Comparison of ENCODE assay signal across 10 cellular contexts in the genomic region with DNA sequence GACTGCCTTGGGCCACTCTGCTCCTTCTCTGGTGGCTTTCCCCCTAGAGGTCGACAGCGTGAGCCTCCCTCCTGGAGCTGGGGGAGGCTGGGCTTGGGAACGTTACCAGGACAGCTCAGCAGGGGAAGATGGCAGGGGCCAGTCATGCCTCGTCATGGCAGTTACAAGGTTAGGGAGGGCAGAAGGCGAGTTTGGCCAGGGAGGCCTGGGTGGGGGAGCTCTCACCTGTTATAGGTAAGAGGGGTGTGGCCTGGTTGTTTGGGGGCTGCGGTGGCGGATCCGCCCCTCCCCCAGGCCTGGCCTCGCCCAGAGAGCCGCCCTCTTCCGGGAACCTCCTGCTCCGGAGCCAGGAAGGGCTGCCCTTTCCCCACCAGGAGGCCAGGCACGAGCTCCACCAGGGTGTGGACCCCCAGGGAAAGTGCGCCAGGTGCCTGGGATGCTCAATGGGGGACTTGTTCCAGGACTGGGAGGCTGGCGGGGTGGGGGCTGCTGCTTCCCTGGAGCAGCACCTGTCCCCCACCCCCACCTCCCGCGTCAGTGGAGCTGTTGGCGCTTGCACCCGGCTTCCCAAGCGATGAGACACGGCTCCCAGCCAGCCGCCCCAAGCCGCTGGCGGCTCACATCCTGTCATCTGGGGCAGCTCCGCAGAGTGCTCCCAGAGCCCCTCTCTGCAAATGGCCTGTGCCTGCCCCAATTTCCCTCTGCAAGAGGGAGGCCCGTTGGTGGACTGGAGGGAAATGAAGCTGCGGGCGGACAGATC. TPM values are rescaled to one million over a fixed set of nuclear protein-coding genes. Genes with fewer than 3 reads are reported as not detected.
DNase-seq lines count a peak whose midpoint lies in the region; ATAC-seq, FAIRE-seq and TF ChIP-seq lines count a peak whose summit lies in the region.
"Had no signal": no experiment of that assay in that cellular context is flagged by ENCODE, and none has a peak within 500 bp of the region (broad histone marks: within the 10 kb centered on the region; RNA-seq: fewer than 3 reads in every experiment).

No MANE protein-coding gene starts in this region.

- no peaks in the 10 kb centered on the region for H4K20me1 ChIP-seq in astrocyte (ENCODE audit: insufficient read depth, low read length)

- no peaks in the 10 kb centered on the region for H3K4me1 Mint-ChIP-seq in activated CD4-positive, alpha-beta T cell treated with anti-CD3 and anti-CD28 coated beads, Interleukin-2, amount 10 ng/mL, durations not matched to agents 24 days and 14 days
- H3K4me1 Mint-ChIP-seq in astrocyte (ENCODE audit: low read depth, unreplicated experiment) (no peaks in the 10 kb centered on the region), type B pancreatic cell (ENCODE audit: unreplicated experiment) (no peaks in the 10 kb centered on the region)
- H3K4me1 Mint-ChIP-seq in stimulated activated naive B cell treated with anti-CD40 and anti-IgM and Interleukin-4, amounts not matched to agents 10 μg/mL and 1 μg/mL and 100 μg/mL, for 72 hours = no peaks in the 10 kb centered on the region

- no peak for FAIRE-seq in astrocyte (lab: Jason Lieb, UNC)

- no peaks in the 10 kb centered on the region for H3K27me3 ChIP-seq in astrocyte (ENCODE audit: insufficient read depth, low read length)

- peak overlapping the region; percentile 31 for H2AFZ ChIP-seq in astrocyte (ENCODE audit: low read depth, low read length)

- no peaks in the 10 kb centered on the region for H3K36me3 ChIP-seq in astrocyte (ENCODE audit: insufficient read depth, low read length)
- H3K36me3 ChIP-seq: SJSA1 had no signal

- no peak overlapping the region for H3K4me3 Mint-ChIP-seq in activated CD4-positive, alpha-beta T cell treated with anti-CD3 and anti-CD28 coated beads, Interleukin-2, amount 10 ng/mL, durations not matched to agents 24 days and 14 days
- no peak overlapping the region for H3K4me3 Mint-ChIP-seq in astrocyte (ENCODE audit: unreplicated experiment)
- no peak overlapping the region for H3K4me3 Mint-ChIP-seq in type B pancreatic cell
- H3K4me3 Mint-ChIP-seq in stimulated activated naive B cell treated with anti-CD40 and anti-IgM and Interleukin-4, amounts not matched to agents 10 μg/mL and 1 μg/mL and 100 μg/mL, for 72 hours = no peak overlapping the region

- TF ChIP-seq CTCF in astrocyte (IDR thresholded peaks at IDR 0.05; ENCODE audit: insufficient read depth, low read depth, low read length) (no peak), type B pancreatic cell (conservative IDR thresholded peaks at IDR 0.05) (no peak)

- no peaks in the 10 kb centered on the region for H3K9me3 Mint-ChIP-seq in activated CD4-positive, alpha-beta T cell treated with anti-CD3 and anti-CD28 coated beads, Interleukin-2, amount 10 ng/mL, durations not matched to agents 24 days and 14 days
- H3K9me3 Mint-ChIP-seq in astrocyte (ENCODE audit: unreplicated experiment) (peaks cover 3% of the 10 kb centered on the region), type B pancreatic cell (no peaks in the 10 kb centered on the region)
- no peaks in the 10 kb centered on the region for H3K9me3 Mint-ChIP-seq in stimulated activated naive B cell treated with anti-CD40 and anti-IgM and Interleukin-4, amounts not matched to agents 10 μg/mL and 1 μg/mL and 100 μg/mL, for 72 hours

- no peaks in the 10 kb centered on the region for H3K9me3 ChIP-seq in astrocyte (ENCODE audit: insufficient read depth, low read depth, low read length)
- H3K9me3 ChIP-seq: SJSA1 had no signal

- no peak overlapping the region for H3K9ac ChIP-seq in astrocyte (ENCODE audit: low read length)

- H3K79me2 ChIP-seq in astrocyte (ENCODE audit: insufficient read depth, low read length) = no peaks in the 10 kb centered on the region

- no peak overlapping the region for H3K27ac ChIP-seq in astrocyte (ENCODE audit: low read depth, low read length)
- H3K27ac ChIP-seq: SJSA1 had no signal

- intact Hi-C loops in activated CD4-positive, alpha-beta T cell treated with anti-CD3 and anti-CD28 coated beads, Interleukin-2, amount 10 ng/mL, durations not matched to agents 24 days and 14 days (cut with micrococcal nuclease) = no loop called here

- peaks cover 12% of the 10 kb centered on the region for H3K27me3 Mint-ChIP-seq in activated CD4-positive, alpha-beta T cell treated with anti-CD3 and anti-CD28 coated beads, Interleukin-2, amount 10 ng/mL, durations not matched to agents 24 days and 14 days
- H3K27me3 Mint-ChIP-seq in astrocyte (ENCODE audit: low read depth, unreplicated experiment) (peaks cover 19% of the 10 kb centered on the region), type B pancreatic cell (peaks cover 34% of the 10 kb centered on the region)
- H3K27me3 Mint-ChIP-seq in stimulated activated naive B cell treated with anti-CD40 and anti-IgM and Interleukin-4, amounts not matched to agents 10 μg/mL and 1 μg/mL and 100 μg/mL, for 72 hours = peaks cover 23 to 42% of the 10 kb centered on the region in 2 donors

- no peaks in the 10 kb centered on the region for H3K36me3 Mint-ChIP-seq in activated CD4-positive, alpha-beta T cell treated with anti-CD3 and anti-CD28 coated beads, Interleukin-2, amount 10 ng/mL, durations not matched to agents 24 days and 14 days (ENCODE audit: low read depth)
- H3K36me3 Mint-ChIP-seq in astrocyte (ENCODE audit: low read depth, unreplicated experiment) (no peaks in the 10 kb centered on the region), type B pancreatic cell (no peaks in the 10 kb centered on the region)
- H3K36me3 Mint-ChIP-seq in stimulated activated naive B cell treated with anti-CD40 and anti-IgM and Interleukin-4, amounts not matched to agents 10 μg/mL and 1 μg/mL and 100 μg/mL, for 72 hours = no peaks in the 10 kb centered on the region

- peak overlapping the region; percentile 76 for H3K4me2 ChIP-seq in astrocyte (ENCODE audit: low read length)

- no peak overlapping the region for H3K27ac Mint-ChIP-seq in activated CD4-positive, alpha-beta T cell treated with anti-CD3 and anti-CD28 coated beads, Interleukin-2, amount 10 ng/mL, durations not matched to agents 24 days and 14 days
- H3K27ac Mint-ChIP-seq in astrocyte (ENCODE audit: unreplicated experiment) (no peak overlapping the region), type B pancreatic cell (no peak overlapping the region)
- no peak overlapping the region for H3K27ac Mint-ChIP-seq in stimulated activated naive B cell treated with anti-CD40 and anti-IgM and Interleukin-4, amounts not matched to agents 10 μg/mL and 1 μg/mL and 100 μg/mL, for 72 hours

- no peak overlapping the region for H3K4me3 ChIP-seq in astrocyte (ENCODE audit: insufficient read depth, low read depth, low read length)
- H3K4me3 ChIP-seq: SJSA1 had no signal

- peaks cover 12% of the 10 kb centered on the region for H3K4me1 ChIP-seq in astrocyte (ENCODE audit: insufficient read depth, low read length)

- peak; percentile 46 for DNase-seq in activated CD4-positive, alpha-beta T cell treated with anti-CD3 and anti-CD28 coated beads, Interleukin-2, amount 10 ng/mL, durations not matched to agents 24 days and 14 days
- no peak for DNase-seq in activated CD4-positive, alpha-beta T cell treated with anti-CD3 and anti-CD28 coated beads, Interleukin-2, amount 50 U/mL, for 4 hours
- DNase-seq in astrocyte (ENCODE audit: low read depth) (peak; percentile 27), iris pigment epithelial cell (ENCODE audit: low read depth) (peak; percentile 22), type B pancreatic cell (ENCODE audit: extremely low spot score, unreplicated experiment) (peak; percentile 65)
- DNase-seq in stimulated activated naive B cell treated with anti-CD40 and anti-IgM and Interleukin-4, amounts not matched to agents 10 μg/mL and 1 μg/mL and 100 μg/mL, for 72 hours = no peak
- DNase-seq: activated naive CD4-positive, alpha-beta T cell treated with Interleukin-2 at 50 U/mL for 16 hours had no signal

- ATAC-seq in HG03045 (IDR thresholded peaks at IDR 0.05; ENCODE audit: unreplicated experiment) = no peak
- ATAC-seq in GM21367 (IDR thresholded peaks at IDR 0.05; ENCODE audit: unreplicated experiment) = no peak
- no peak for ATAC-seq in stimulated activated naive B cell treated with anti-CD40 and anti-IgM and Interleukin-4, amounts not matched to agents 10 μg/mL and 1 μg/mL and 100 μg/mL, for 72 hours (replicated peaks)

RNA-seq across cellular contexts. Expression of gene PKP1, which starts 23.6 kb away (rescaled TPM):
- total RNA-seq in activated CD4-positive, alpha-beta T cell treated with anti-CD3 and anti-CD28 coated beads, Interleukin-2, amount 10 ng/mL, durations not matched to agents 24 days and 14 days = not detected in 2 replicates
- total RNA-seq in astrocyte (0.07 and 0.22 TPM in 2 replicates), type B pancreatic cell (ENCODE audit: low replicate concordance) (7.6 and 30.7 TPM in 2 replicates)
- total RNA-seq: SJSA1 had no signal

Comparison
In these comparisons a context has a peak if more than half of its experiments do, and no peak if none do; other contexts are left out.
1. DNase-seq: peak in activated CD4-positive, alpha-beta T cell treated with anti-CD3 and anti-CD28 coated beads, Interleukin-2, amount 10 ng/mL, durations not matched to agents 24 days and 14 days (single experiment), astrocyte (single experiment), iris pigment epithelial cell (single experiment) and type B pancreatic cell (single experiment); none in activated CD4-positive, alpha-beta T cell treated with anti-CD3 and anti-CD28 coated beads, Interleukin-2, amount 50 U/mL, for 4 hours (0 of 2) and stimulated activated naive B cell treated with anti-CD40 and anti-IgM and Interleukin-4, amounts not matched to agents 10 μg/mL and 1 μg/mL and 100 μg/mL, for 72 hours (single experiment).